8 cellular contexts compared by ENCODE assay signal in genomic region chr10:118754556-118755423, GRCh38. TPM values are rescaled to one million over a fixed set of nuclear protein-coding genes. Genes with fewer than 3 reads are reported as not detected.
A peak's percentile ranks its signal among the peaks of the same experiment; 100 is the strongest.
DNase-seq lines count a peak whose midpoint lies in the region; ATAC-seq and TF ChIP-seq lines count a peak whose summit lies in the region.

Gene CACUL1, minus strand, starts transcription at chr10:118754970. Its CDS starts 208 bp downstream, at chr10:118754762.

- H3K36me3 ChIP-seq in IMR-90 (ENCODE audit: control insufficient read depth, insufficient read depth, low read length) = no peaks in the 10 kb centered on the region

- H3K4me2 ChIP-seq in IMR-90 (ENCODE audit: low read depth, low read length) = peak within 1 kb of the TSS; percentile 85

- POLR2A ChIA-PET in IMR-90 (lab: Charles Lee; ENCODE audit: unreplicated experiment) = no interaction called here

- DNase-seq in DMS 273 (lab: John Stamatoyannopoulos, UW; ENCODE audit: unreplicated experiment) (peak; percentile 99), IMR-90 (peak; percentile 100), OCI-M1 (lab: John Stamatoyannopoulos, UW) (peak; percentile 100), activated T-cell treated with anti-CD3 and anti-CD28 coated beads for 24 hours (ENCODE audit: low read depth) (peak; percentile 100), epithelial cell of esophagus (ENCODE audit: low read depth) (peak; percentile 100)
- DNase-seq in stimulated activated CD8-positive, alpha-beta memory T cell treated with anti-CD3 and anti-CD28 coated beads, Interleukin-4, amount 100 ng/mL, for 1 hour (ENCODE audit: low read depth in 2 of 2, low spot score in 1 of 2) = peak; percentile 98 to 99

- TF ChIP-seq CTCF in IMR-90 (conservative IDR thresholded peaks at IDR 0.05; ENCODE audit: low read depth, low read length) = no peak
- TF ChIP-seq CTCF in epithelial cell of esophagus (IDR thresholded peaks at IDR 0.05; ENCODE audit: insufficient read depth, low read depth, low read length, missing control alignments) = no peak

- no peak for TF ChIP-seq RAD21 in IMR-90 (IDR thresholded peaks at IDR 0.05; ENCODE audit: low read length)

- BruUV-seq in IMR-90 (replicated peaks; lab: Mats Ljungman, UMichigan) = no TSS peak

- 0 out of 2 replicates have a peak within 1 kb of the TSS, but pooled peaks have one; percentile 52 for H4K5ac ChIP-seq in IMR-90 (ENCODE audit: low read depth, low read length)

- H3K4me3 ChIP-seq in IMR-90 (ENCODE audit: insufficient read depth, low read depth, low read length) (peak within 1 kb of the TSS; percentile 88), epithelial cell of esophagus (ENCODE audit: low read length) (peak within 1 kb of the TSS; percentile 92), mononuclear cell (ENCODE audit: low read length) (peak within 1 kb of the TSS; percentile 91)

- peaks cover 4 to 22% of the 10 kb centered on the region in 2 experiments; a peak in 2 of 4 replicates for H3K79me1 ChIP-seq in IMR-90 (ENCODE audit: low read depth in 1 of 2, low read length in 2 of 2)

- H2BK20ac ChIP-seq in IMR-90 (ENCODE audit: low read depth, low read length) = no peak within 1 kb of the TSS

- dilution Hi-C loops in IMR-90 (cut with HindIII; ENCODE audit: low sequenced_read_pairs, unreplicated experiment) = no loop called here

- H3K27me3 ChIP-seq in IMR-90 (ENCODE audit: control insufficient read depth, insufficient read depth, low read length) (0 out of 2 replicates have a peak, but pooled peaks cover 1% of the 10 kb centered on the region), mononuclear cell (ENCODE audit: insufficient read depth, low read length) (no peaks in the 10 kb centered on the region)

- intact Hi-C loops in IMR-90 (cut with micrococcal nuclease) = loop anchor here (1.0 to 5.0 kb wide), 3 partner anchors 186 to 278 kb away; no protein-coding TSS in a partner anchor

- H4K91ac ChIP-seq in IMR-90 (ENCODE audit: insufficient read depth, low read depth, low read length) = peak within 1 kb of the TSS; percentile 38

- CTCF ChIA-PET in IMR-90 (lab: Yijun Ruan, JAX) = interaction anchor here (0.5 kb wide), 1 partner anchor 18 kb away, joined by 4 read pairs; no protein-coding TSS in a partner anchor

- H3K14ac ChIP-seq in IMR-90 (replicated peaks; ENCODE audit: low read depth, low read length) = peak within 1 kb of the TSS; percentile 67; the same call in 1 of the 2 replicates

- peak within 1 kb of the TSS; percentile 91 for H2AK9ac ChIP-seq in IMR-90 (replicated peaks; ENCODE audit: low read depth, low read length, poor library complexity)

- ATAC-seq in GM21528 (IDR thresholded peaks at IDR 0.05; ENCODE audit: low FRiP score, unreplicated experiment) (peak; percentile 96), IMR-90 (ENCODE audit: low read depth) (peak; percentile 94)

- peak within 1 kb of the TSS; percentile 75; the same call in 1 of the 2 replicates for H3K56ac ChIP-seq in IMR-90 (ENCODE audit: extremely low read depth, insufficient read depth, low read length)

- H3K9ac ChIP-seq in IMR-90 (ENCODE audit: low read depth, low read length) = peak within 1 kb of the TSS; percentile 87

- peak within 1 kb of the TSS; percentile 27; the same call in 1 of the 2 replicates for H2BK120ac ChIP-seq in IMR-90 (ENCODE audit: low read depth, low read length)

- peak within 1 kb of the TSS; percentile 49; the same call in 1 of the 2 replicates for H3K18ac ChIP-seq in IMR-90 (ENCODE audit: low read depth, low read length)

- H4K20me1 ChIP-seq in IMR-90 (ENCODE audit: insufficient read depth, low read length) = peaks cover 29% of the 10 kb centered on the region

- peak within 1 kb of the TSS; percentile 58 for H3K4ac ChIP-seq in IMR-90 (ENCODE audit: low read depth, low read length)

- H3K23ac ChIP-seq in IMR-90 (ENCODE audit: low read depth, low read length) = peak within 1 kb of the TSS; percentile 19

- peak within 1 kb of the TSS; percentile 67 for H2BK5ac ChIP-seq in IMR-90 (ENCODE audit: low read depth, low read length, poor library complexity, severe bottlenecking)

- H3K27ac ChIP-seq in IMR-90 (ENCODE audit: insufficient read depth, low read length) = peak within 1 kb of the TSS; percentile 77

- in situ Hi-C loops in IMR-90 (cut with MboI; ENCODE audit: low sequenced_read_pairs) = loop anchor here (10.0 kb wide), 1 partner anchor 270 kb away; the partner anchor contains the start of gene NANOS1

- peak; percentile 85 for TF ChIP-seq POLR2A in IMR-90 (IDR thresholded peaks at IDR 0.05; ENCODE audit: low read depth, low read length)

- 0% methylated on average over 38 of the region's 87 CpGs; no CpG with 5 or more reads in 1 of the 2 experiments for whole genome bisulfite sequencing in IMR-90 (ENCODE audit: extremely low coverage in 2 of 2, insufficient read length in 1 of 2), 2 experiments

- peak within 1 kb of the TSS; percentile 81 for H2AK5ac ChIP-seq in IMR-90 (ENCODE audit: low read depth, low read length)

- H2AFZ ChIP-seq in IMR-90 (replicated peaks; ENCODE audit: low read length, poor library complexity) = peak within 1 kb of the TSS; percentile 99

- H3K9me3 ChIP-seq in IMR-90 (ENCODE audit: control insufficient read depth, insufficient read depth, low read length) (no peaks in the 10 kb centered on the region), mononuclear cell (ENCODE audit: low read depth, low read length) (no peaks in the 10 kb centered on the region)

- H2BK15ac ChIP-seq in IMR-90 (ENCODE audit: low read depth, low read length) = no peak within 1 kb of the TSS

- H3K9me1 ChIP-seq in IMR-90 (ENCODE audit: insufficient read depth, low read length) = no peaks in the 10 kb centered on the region

- H3K4me1 ChIP-seq in IMR-90 (ENCODE audit: control insufficient read depth, insufficient read depth, low read length) (no peaks in the 10 kb centered on the region), mononuclear cell (ENCODE audit: insufficient read depth, low read length) (peaks cover 22% of the 10 kb centered on the region)

- H4K8ac ChIP-seq in IMR-90 (ENCODE audit: low read depth in 2 of 2, low read length in 2 of 2) = peak within 1 kb of the TSS in 1 of 2 experiments; percentile 45; a peak in 1 of 4 replicates

TF ChIP-seq in IMR-90, 13 proteins besides CTCF, POLR2A, EP300 and RAD21:
- TF ChIP-seq MAZ (IDR thresholded peaks at IDR 0.05; ENCODE audit: borderline replicate concordance, low read depth, low read length) (peak; percentile 77; the same call in 1 of the 2 replicates), CHD1 (IDR thresholded peaks at IDR 0.05; ENCODE audit: low read depth, low read length) (0 out of 2 replicates have a peak, but pooled peaks have one; percentile 66), CEBPB (IDR thresholded peaks at IDR 0.05; ENCODE audit: low read depth, low read length) (peak; percentile 56; the same call in 1 of the 2 replicates), MAFK (IDR thresholded peaks at IDR 0.05; ENCODE audit: low read depth, low read length) (no peak), FOS (IDR thresholded peaks at IDR 0.05; ENCODE audit: low read depth, low read length) (peak; percentile 79), BHLHE40 (IDR thresholded peaks at IDR 0.05; ENCODE audit: low read depth, low read length) (peak; percentile 95), MXI1 (IDR thresholded peaks at IDR 0.05; ENCODE audit: borderline replicate concordance, low read depth, low read length) (peak; percentile 84), RCOR1 (IDR thresholded peaks at IDR 0.05; ENCODE audit: insufficient replicate concordance, low read length) (no peak), USF2 (IDR thresholded peaks at IDR 0.05; ENCODE audit: low read depth, low read length) (peak; percentile 99)
- TF ChIP-seq, protein P1, sequence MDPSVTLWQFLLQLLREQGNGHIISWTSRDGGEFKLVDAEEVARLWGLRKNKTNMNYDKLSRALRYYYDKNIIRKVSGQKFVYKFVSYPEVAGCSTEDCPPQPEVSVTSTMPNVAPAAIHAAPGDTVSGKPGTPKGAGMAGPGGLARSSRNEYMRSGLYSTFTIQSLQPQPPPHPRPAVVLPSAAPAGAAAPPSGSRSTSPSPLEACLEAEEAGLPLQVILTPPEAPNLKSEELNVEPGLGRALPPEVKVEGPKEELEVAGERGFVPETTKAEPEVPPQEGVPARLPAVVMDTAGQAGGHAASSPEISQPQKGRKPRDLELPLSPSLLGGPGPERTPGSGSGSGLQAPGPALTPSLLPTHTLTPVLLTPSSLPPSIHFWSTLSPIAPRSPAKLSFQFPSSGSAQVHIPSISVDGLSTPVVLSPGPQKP (IDR thresholded peaks at IDR 0.05; ENCODE audit: borderline replicate concordance, low read depth, low read length) = no peak

RNA-seq across cellular contexts. Expression of gene CACUL1, which starts in this region (rescaled TPM):
- total RNA-seq in IMR-90 (2012; rRNA removed) = 23.5 and 24.7 TPM in 2 replicates
- 4.3 and 5.3 TPM in 2 replicates for polyA plus RNA-seq in IMR-90 (2012; rRNA removed)
- polyA plus RNA-seq in IMR-90 (2012; cell fraction: cytosol; rRNA removed) = 1.9 and 2.2 TPM in 2 replicates
- 1.4 and 10.5 TPM in 2 replicates for polyA plus RNA-seq in IMR-90 (2012; cell fraction: nucleus; rRNA removed; ENCODE audit: low replicate concordance)
- total RNA-seq in mononuclear cell = 49.3 TPM

Comparison
In these comparisons a context has a peak if more than half of its experiments do, and no peak if none do; other contexts are left out.
1. Peak in every context shown above with its lines: DNase-seq, ATAC-seq, H3K4me3 ChIP-seq and H3K27ac ChIP-seq.